19 cellular contexts compared by ENCODE assay signal in genomic region chr20:3461191-3461874, GRCh38. TPM values are rescaled to one million over a fixed set of nuclear protein-coding genes. Genes with fewer than 3 reads are reported as not detected.
DNase-seq lines count a peak whose midpoint lies in the region; ATAC-seq and TF ChIP-seq lines count a peak whose summit lies in the region.
"Had no signal": no experiment of that assay in that cellular context is flagged by ENCODE, and none has a peak within 500 bp of the region (broad histone marks: within the 10 kb centered on the region; RNA-seq: fewer than 3 reads in every experiment).

No MANE protein-coding gene starts in this region.

- no peaks in the 10 kb centered on the region for H3K36me3 Mint-ChIP-seq in GM23338 (ENCODE audit: low read depth)
- H3K36me3 Mint-ChIP-seq in immature natural killer cell = no peaks in the 10 kb centered on the region
- H3K36me3 Mint-ChIP-seq: activated naive CD4-positive, alpha-beta T cell treated with anti-CD3 and anti-CD28 coated beads, Interleukin-2, amount 50 U/mL, for 72 hours had no signal

- H3K27ac Mint-ChIP-seq in GM23338 (no peak overlapping the region), immature natural killer cell (no peak overlapping the region)
- H3K27ac Mint-ChIP-seq: activated naive CD4-positive, alpha-beta T cell treated with anti-CD3 and anti-CD28 coated beads, Interleukin-2, amount 50 U/mL, for 72 hours; B cell had no signal

- H3K4me3 ChIP-seq in GM23338 (no peak overlapping the region), adipocyte (ENCODE audit: low read length) (no peak overlapping the region), foreskin fibroblast (ENCODE audit: low read depth in 1 of 2, low read length in 2 of 2) (no peak overlapping the region)
- H3K4me3 ChIP-seq: Peyer's patch, upper lobe of right lung had no signal

- no peak for TF ChIP-seq CTCF in GM23338 (conservative IDR thresholded peaks at IDR 0.05; ENCODE audit: low read depth in 2 of 2)
- TF ChIP-seq CTCF in foreskin fibroblast (IDR thresholded peaks at IDR 0.05; ENCODE audit: low read depth, low read length) = no peak

- no peaks in the 10 kb centered on the region for H3K9me3 Mint-ChIP-seq in GM23338
- H3K9me3 Mint-ChIP-seq in immature natural killer cell = no peaks in the 10 kb centered on the region
- H3K9me3 Mint-ChIP-seq: activated naive CD4-positive, alpha-beta T cell treated with anti-CD3 and anti-CD28 coated beads, Interleukin-2, amount 50 U/mL, for 72 hours had no signal

- H3K4me3 Mint-ChIP-seq in GM23338 (no peak overlapping the region), immature natural killer cell (no peak overlapping the region)
- H3K4me3 Mint-ChIP-seq: B cell had no signal

- H3K27me3 Mint-ChIP-seq in GM23338 (ENCODE audit: insufficient read depth, low read depth, poor library complexity) = peaks cover 2% of the 10 kb centered on the region
- H3K27me3 Mint-ChIP-seq in immature natural killer cell (ENCODE audit: low read depth in 3 of 3) = peaks cover 0 to 13% (median 2%) of the 10 kb centered on the region in 3 donors

- no peak overlapping the region for H3K9ac ChIP-seq in adipocyte (ENCODE audit: low read length)

- no peaks in the 10 kb centered on the region; the same call in 1 of the 2 replicates for H4K20me1 ChIP-seq in GM23338 (replicated peaks; ENCODE audit: insufficient read depth)

- peak overlapping the region; percentile 52; the same call in 1 of the 2 replicates for H2AFZ ChIP-seq in GM23338

- peak; percentile 87 for ATAC-seq in GM23338
- ATAC-seq: activated naive CD4-positive, alpha-beta T cell treated with anti-CD3 and anti-CD28 coated beads, Interleukin-2, amount 50 U/mL, for 72 hours; upper lobe of right lung had no signal

- peaks cover 6% of the 10 kb centered on the region for H3K4me1 Mint-ChIP-seq in GM23338
- no peaks in the 10 kb centered on the region for H3K4me1 Mint-ChIP-seq in immature natural killer cell
- H3K4me1 Mint-ChIP-seq: B cell had no signal

- H3K4me1 ChIP-seq in GM23338 (ENCODE audit: insufficient read depth) (no peaks in the 10 kb centered on the region), adipocyte (ENCODE audit: control insufficient read depth, insufficient read depth, low read length) (no peaks in the 10 kb centered on the region)
- H3K4me1 ChIP-seq: Peyer's patch, upper lobe of right lung had no signal

- no peaks in the 10 kb centered on the region for H3F3A ChIP-seq in GM23338 (replicated peaks; ENCODE audit: low read depth)

- H3K4me2 ChIP-seq in GM23338 = 0 out of 2 replicates have a peak overlapping the region, but pooled peaks have one; percentile 2

- DNase-seq in GM23338 (ENCODE audit: low spot score) (peak; percentile 45), adipocyte (ENCODE audit: low read depth) (peak; percentile 39), foreskin fibroblast (peak; percentile 20 to 52), renal cortical epithelial cell (ENCODE audit: low read depth) (peak; percentile 32), NOMO-1 treated with DMSO at 0.1 percent for 48 hours (lab: John Stamatoyannopoulos, UW; ENCODE audit: unreplicated experiment) (no peak), HT-29 (ENCODE audit: low spot score) (no peak), immature natural killer cell (no peak), putamen (ENCODE audit: low spot score) (no peak)
- DNase-seq: activated CD8-positive, alpha-beta memory T cell treated with anti-CD3 and anti-CD28 coated beads, Interleukin-2, amount 50 U/mL, for 48 hours; cerebellar nuclear complex; DMS153; NCI-H510A treated with DMSO at 0.1 percent for 48 hours; Peyer's patch; stimulated activated CD4-positive, alpha-beta T cell treated with anti-CD3 and anti-CD28 coated beads, Interleukin-2, amount 100 ng/mL, for 24 hours; stimulated activated CD8-positive, alpha-beta memory T cell treated with anti-CD3 and anti-CD28 coated beads, Interleukin-4, amount 100 ng/mL, for 48 hours; T-helper 1 cell; upper lobe of right lung had no signal

- H3K27me3 ChIP-seq in GM23338 (ENCODE audit: insufficient read depth) = peaks cover 2% of the 10 kb centered on the region; the same call in 1 of the 2 replicates
- H3K27me3 ChIP-seq in adipocyte (replicated peaks; ENCODE audit: control insufficient read depth, insufficient read depth, low read length) = peaks cover 19% of the 10 kb centered on the region
- H3K27me3 ChIP-seq: Peyer's patch, upper lobe of right lung had no signal

- no peaks in the 10 kb centered on the region for H3K9me2 ChIP-seq in GM23338 (ENCODE audit: insufficient read depth)

- no peaks in the 10 kb centered on the region for H3K79me2 ChIP-seq in GM23338 (replicated peaks; ENCODE audit: insufficient read depth)

- H3K27ac ChIP-seq in GM23338 (ENCODE audit: low read depth) = no peak overlapping the region
- H3K27ac ChIP-seq: Peyer's patch, upper lobe of right lung had no signal

- H3K9me3 ChIP-seq in adipocyte (ENCODE audit: control insufficient read depth, low read length) = no peaks in the 10 kb centered on the region
- H3K9me3 ChIP-seq: Peyer's patch, upper lobe of right lung had no signal

- H3K36me3 ChIP-seq in GM23338 (ENCODE audit: insufficient read depth) (no peaks in the 10 kb centered on the region), adipocyte (ENCODE audit: control insufficient read depth, insufficient read depth, low read length, severe bottlenecking) (no peaks in the 10 kb centered on the region)
- H3K36me3 ChIP-seq: Peyer's patch, upper lobe of right lung had no signal

TF ChIP-seq in GM23338, 12 proteins besides CTCF, POLR2A, EP300 and RAD21 (continues in another document):
- TF ChIP-seq JUNB (IDR thresholded peaks at IDR 0.05; ENCODE audit: unreplicated experiment) = no peak
- no peak for TF ChIP-seq EZH2 (IDR thresholded peaks at IDR 0.05; ENCODE audit: low read depth, unreplicated experiment)
- TF ChIP-seq ZNF331 (CRISPR knock-in tag; IDR thresholded peaks at IDR 0.05; ENCODE audit: low read depth) = no peak
- TF ChIP-seq ETS1 (IDR thresholded peaks at IDR 0.05) = no peak

RNA-seq across cellular contexts. Expression of gene ATRN, which starts 9.5 kb away (rescaled TPM):
- 14.7 and 18.3 TPM in 2 replicates for total RNA-seq in GM23338 (2014; rRNA removed; shearing (Covaris generic))
- polyA plus RNA-seq in GM23338 (2016; fragmentation: Nextera tagmentation; extraction: Ambion mirVana) = 2.0 and 2.2 TPM in 2 replicates
- 31.4 and 66.1 TPM in 2 replicates for total RNA-seq in renal cortical epithelial cell
- total RNA-seq in HT-29 (2014; rRNA removed; shearing (Covaris generic)) = 3.3 and 5.9 TPM in 2 replicates
- 10 to 100 TPM in 1 of 3 donors, 1 to 10 TPM in 2; 9.4 to 15.2 (median 9.7) TPM for polyA plus RNA-seq in immature natural killer cell

RNA-seq across cellular contexts. Expression of gene DNAAF9, which starts 53.9 kb away (rescaled TPM):
- total RNA-seq in GM23338 (2014; rRNA removed; shearing (Covaris generic)) = 4.8 and 5.0 TPM in 2 replicates
- polyA plus RNA-seq in GM23338 (2016; fragmentation: Nextera tagmentation; extraction: Ambion mirVana) (2.2 and 2.4 TPM in 2 replicates), immature natural killer cell (under 1 TPM in 2 of 3 donors, not detected in 1; 0.26 to 0.74 TPM)
- total RNA-seq in renal cortical epithelial cell = 6.8 and 22.0 TPM in 2 replicates
- total RNA-seq in HT-29 (2014; rRNA removed; shearing (Covaris generic)) = not detected in 2 replicates

Comparison
In these comparisons a context has a peak if more than half of its experiments do, and no peak if none do; other contexts are left out.
1. DNase-seq: peak in GM23338 (single experiment), adipocyte (single experiment), foreskin fibroblast (2 of 2) and renal cortical epithelial cell (single experiment); none in NOMO-1 treated with DMSO at 0.1 percent for 48 hours (single experiment), HT-29 (single experiment), immature natural killer cell (0 of 3) and putamen (single experiment).